Comparison of ENCODE assay signal across 8 cellular contexts in the genomic region with DNA sequence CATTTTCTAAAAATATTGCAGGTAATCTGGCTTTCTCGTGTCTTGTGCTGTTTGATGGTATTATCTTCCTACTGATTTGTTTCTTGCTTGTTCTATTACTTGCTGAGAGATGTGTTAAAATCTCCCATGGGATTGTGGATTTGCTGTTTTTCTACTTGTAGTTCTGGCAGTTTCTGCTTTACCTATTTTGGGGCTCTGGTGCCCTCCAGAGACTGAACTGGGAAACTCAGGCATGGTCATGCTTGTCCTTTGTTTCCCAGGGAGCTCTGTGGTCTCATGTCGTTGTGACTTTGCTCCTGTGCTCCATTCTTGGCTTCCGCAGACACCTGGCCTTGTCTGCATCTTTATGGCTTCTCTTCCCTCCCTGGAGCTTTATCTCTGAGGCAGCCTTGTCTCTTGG. TPM values are rescaled to one million over a fixed set of nuclear protein-coding genes. Genes with fewer than 3 reads are reported as not detected.
A peak's percentile ranks its signal among the peaks of the same experiment; 100 is the strongest.
DNase-seq lines count a peak whose midpoint lies in the region; ATAC-seq and TF ChIP-seq lines count a peak whose summit lies in the region.

No MANE protein-coding gene starts in this region.

- no peak overlapping the region for H3K9ac ChIP-seq in NT2/D1 (ENCODE audit: insufficient read length, low read depth)

- no peaks in the 10 kb centered on the region for H3K4me1 ChIP-seq in NT2/D1 (ENCODE audit: insufficient read depth, insufficient read length)

- TF ChIP-seq CTCF in GM10266 (IDR thresholded peaks at IDR 0.05; ENCODE audit: control insufficient read depth, insufficient read depth, low read depth, missing control alignments), result peak; percentile 36
- TF ChIP-seq CTCF in choroid plexus epithelial cell (conservative IDR thresholded peaks at IDR 0.05; ENCODE audit: low read depth, low read length), result peak; percentile 89
- TF ChIP-seq CTCF in omental fat pad (IDR thresholded peaks at IDR 0.05), result no peak

- peaks cover 60% of the 10 kb centered on the region for H3K36me3 ChIP-seq in NT2/D1 (ENCODE audit: insufficient read depth, insufficient read length, low read length)

- H3K4me3 ChIP-seq in NT2/D1 (ENCODE audit: insufficient read length, low read depth) (no peak overlapping the region), choroid plexus epithelial cell (ENCODE audit: low read depth, low read length) (no peak overlapping the region)

- peak; percentile 77 for DNase-seq in AG20443 (ENCODE audit: low spot score)
- no peak for DNase-seq in GM10266 (ENCODE audit: extremely low spot score)
- DNase-seq in NT2/D1 (ENCODE audit: low read depth, low spot score), result peak; percentile 52
- peak; percentile 81 for DNase-seq in choroid plexus epithelial cell (ENCODE audit: low read depth)
- DNase-seq in mucosa of gallbladder (ENCODE audit: low spot score), result peak; percentile 24
- DNase-seq in stimulated activated naive CD8-positive, alpha-beta T cell treated with anti-CD3 and anti-CD28 coated beads, Interleukin-15, Interleukin-2, amounts not matched to agents 100 U/mL and 50 U/mL, for 24 hours, result no peak
- no peak for DNase-seq in omental fat pad (ENCODE audit: low spot score)

- no peaks in the 10 kb centered on the region for H3K27me3 ChIP-seq in NT2/D1 (ENCODE audit: insufficient read depth, insufficient read length)

- no peak for ATAC-seq in stimulated activated naive CD8-positive, alpha-beta T cell treated with anti-CD3 and anti-CD28 coated beads, Interleukin-15, Interleukin-2, amounts not matched to agents 100 U/mL and 50 U/mL, for 24 hours
- ATAC-seq in omental fat pad (ENCODE audit: low FRiP score), result no peak
- no peak for ATAC-seq in HG02938 (IDR thresholded peaks at IDR 0.05; ENCODE audit: unreplicated experiment)

- H3K9me3 ChIP-seq in NT2/D1 (ENCODE audit: insufficient read depth, low read length), result no peaks in the 10 kb centered on the region

RNA-seq across cellular contexts. Expression of a gene that starts 39.5 kb away (rescaled TPM):
- total RNA-seq in mucosa of gallbladder (45.9 TPM), omental fat pad (10 to 100 TPM; 19.1 to 33.1 (median 28.8) TPM)

RNA-seq across cellular contexts. Expression of a gene that starts 54.7 kb away (rescaled TPM):
- 45.0 TPM for total RNA-seq in mucosa of gallbladder
- 100 to 1,000 TPM in 1 of 4 donors, 10 to 100 TPM in 3; 42.2 to 104 (median 52.8) TPM for total RNA-seq in omental fat pad

Comparison
In these comparisons a context has a peak if more than half of its experiments do, and no peak if none do; other contexts are left out.
1. DNase-seq: peak in AG20443 (single experiment), NT2/D1 (single experiment), choroid plexus epithelial cell (single experiment) and mucosa of gallbladder (single experiment); none in GM10266 (single experiment), stimulated activated naive CD8-positive, alpha-beta T cell treated with anti-CD3 and anti-CD28 coated beads, Interleukin-15, Interleukin-2, amounts not matched to agents 100 U/mL and 50 U/mL, for 24 hours (single experiment) and omental fat pad (single experiment).
2. CTCF ChIP-seq: peak in GM10266 (single experiment) and choroid plexus epithelial cell (single experiment); none in omental fat pad (0 of 3).